ENCODE assay signal across 20 cellular contexts in genomic region chr17:50844117-50844700, GRCh38. TPM values are rescaled to one million over a fixed set of nuclear protein-coding genes. Genes with fewer than 3 reads are reported as not detected.
DNase-seq lines count a peak whose midpoint lies in the region; ATAC-seq and TF ChIP-seq lines count a peak whose summit lies in the region.
"Had no signal": no experiment of that assay in that cellular context is flagged by ENCODE, and none has a peak within 500 bp of the region (broad histone marks: within the 10 kb centered on the region; RNA-seq: fewer than 3 reads in every experiment).

No MANE protein-coding gene starts in this region.

- no peak overlapping the region for H2BK12ac ChIP-seq in H9 (ENCODE audit: insufficient read length, low read depth, low read length)

- H3K79me2 ChIP-seq in H9 (ENCODE audit: insufficient read depth, low read length) (no peaks in the 10 kb centered on the region), osteoblast (ENCODE audit: insufficient read depth, low read length) (no peaks in the 10 kb centered on the region)

- no peak overlapping the region for H2BK15ac ChIP-seq in H9 (ENCODE audit: low read depth, low read length)

- no peak overlapping the region for H2AK5ac ChIP-seq in H9 (ENCODE audit: insufficient read length, low read length)

- H2BK120ac ChIP-seq in H9 (ENCODE audit: low read depth, low read length, poor library complexity, severe bottlenecking) = no peak overlapping the region

- no peak overlapping the region for H4K5ac ChIP-seq in H9 (ENCODE audit: insufficient read length, low read depth, low read length)

- DNase-seq in Ammon's horn (ENCODE audit: low spot score) (peak; percentile 76), H9 (peak; percentile 37), osteoblast (ENCODE audit: insufficient read length, low spot score, missing footprints) (peak; percentile 26), sciatic nerve (ENCODE audit: low spot score) (no peak)
- no peak for DNase-seq in effector CD8-positive, alpha-beta T cell (lab: John Stamatoyannopoulos, UW)
- DNase-seq: activated gamma-delta T cell treated with Interleukin-2 at 50 U/mL for 16 hours, MG63, NCI-H1417, NCI-H2107 had no signal

- no peaks in the 10 kb centered on the region for H3K9me3 Mint-ChIP-seq in H9

- H3K4me2 ChIP-seq in H9 (ENCODE audit: insufficient read depth, insufficient read length, low read length) = no peak overlapping the region
- H3K4me2 ChIP-seq in osteoblast (ENCODE audit: insufficient read depth, low read length) = no peak overlapping the region

- WGBS in H9 (ENCODE audit: extremely low coverage, insufficient read length, low lambda C conversion rate) = no CpG with 5 or more reads among the region's 14 CpGs

- TF ChIP-seq CTCF in H9 (conservative IDR thresholded peaks at IDR 0.05) (no peak), osteoblast (IDR thresholded peaks at IDR 0.05; ENCODE audit: extremely low read depth, low read depth, low read length) (no peak)

- H4K20me1 ChIP-seq in H9 (ENCODE audit: control insufficient read depth, insufficient read depth, insufficient read length) = no peaks in the 10 kb centered on the region
- no peaks in the 10 kb centered on the region for H4K20me1 ChIP-seq in osteoblast (ENCODE audit: insufficient read depth, low read length)

- intact Hi-C loops in sciatic nerve (cut with DNase I) = loop anchor here (5.0 kb wide), 1 partner anchor 297 kb away; the partner anchor contains the start of gene SPATA20

- H2BK20ac ChIP-seq in H9 (ENCODE audit: low read depth, low read length, poor library complexity, severe bottlenecking) = no peak overlapping the region

- H3K27ac ChIP-seq in H9 (ENCODE audit: insufficient read length, low read depth, low read length) (no peak overlapping the region), osteoblast (ENCODE audit: low read depth, low read length) (no peak overlapping the region)
- H3K27ac ChIP-seq: C4-2B, VCaP had no signal

- H3K27me3 ChIP-seq in H9 (ENCODE audit: insufficient read depth, low read length) (no peaks in the 10 kb centered on the region), osteoblast (ENCODE audit: insufficient read depth, low read length) (no peaks in the 10 kb centered on the region)
- H3K27me3 ChIP-seq: MG63 had no signal

- no peak overlapping the region for H2AFZ ChIP-seq in H9 (ENCODE audit: low read length)
- no peak overlapping the region for H2AFZ ChIP-seq in osteoblast (ENCODE audit: low read length)

- no peak overlapping the region for H3K4me3 Mint-ChIP-seq in H9

- H3K9me3 ChIP-seq in H9 (ENCODE audit: control insufficient read depth, low read depth, low read length) = no peaks in the 10 kb centered on the region
- H3K9me3 ChIP-seq in osteoblast (ENCODE audit: low read depth, low read length) = no peaks in the 10 kb centered on the region
- H3K9me3 ChIP-seq: MG63 had no signal

- H3K9ac ChIP-seq in H9 (ENCODE audit: extremely low read depth, insufficient read length, low read length) = no peak overlapping the region

- H3K56ac ChIP-seq in H9 (ENCODE audit: insufficient read length, low read depth, low read length) = no peak overlapping the region

- H3K23ac ChIP-seq in H9 (ENCODE audit: insufficient read length, low read depth, low read length) = no peak overlapping the region

- no peak overlapping the region for H3K18ac ChIP-seq in H9 (ENCODE audit: insufficient read length, low read depth, low read length)

- H3K79me1 ChIP-seq in H9 (ENCODE audit: insufficient read depth, low read depth, low read length, poor library complexity, severe bottlenecking) = no peaks in the 10 kb centered on the region

- H3K4ac ChIP-seq in H9 (ENCODE audit: low read depth, low read length) = no peak overlapping the region

- no peaks in the 10 kb centered on the region for H3K36me3 ChIP-seq in osteoblast (ENCODE audit: insufficient read depth, low read length)
- H3K36me3 ChIP-seq: MG63 had no signal

- peak overlapping the region in 1 of 3 experiments; percentile 89; a peak in 1 of 7 replicates for H3K27ac Mint-ChIP-seq in H9

- H3K23me2 ChIP-seq in H9 (ENCODE audit: insufficient read length, low read depth, low read length, poor library complexity, severe bottlenecking) = no peaks in the 10 kb centered on the region

- no peak overlapping the region for H4K8ac ChIP-seq in H9 (replicated peaks; ENCODE audit: insufficient read length, low read depth, low read length)

- H4K91ac ChIP-seq in H9 (ENCODE audit: insufficient read length, low read depth, low read length) = no peak overlapping the region

- H3T11ph ChIP-seq in H9 (ENCODE audit: low read length) = no peak overlapping the region

- peaks cover 14 to 15% of the 10 kb centered on the region in 2 experiments for H3K4me1 Mint-ChIP-seq in H9

- H3K4me3 ChIP-seq in osteoblast (ENCODE audit: insufficient read depth, low read length) = no peak overlapping the region
- H3K4me3 ChIP-seq: K562, lung, MG63 had no signal

- no peaks in the 10 kb centered on the region for H3K27me3 Mint-ChIP-seq in H9 (ENCODE audit: low read depth)

- ATAC-seq in esophagus mucosa = peak; percentile 10
- ATAC-seq in sciatic nerve = no peak
- ATAC-seq in HG03196 (IDR thresholded peaks at IDR 0.05; ENCODE audit: unreplicated experiment) = no peak
- no peak for ATAC-seq in HG03378 (IDR thresholded peaks at IDR 0.05; ENCODE audit: unreplicated experiment)
- ATAC-seq: K562 had no signal

- no peak overlapping the region for H3K14ac ChIP-seq in H9 (ENCODE audit: insufficient read depth, low read length)

- H3K36me3 Mint-ChIP-seq in H9 (ENCODE audit: insufficient read depth in 1 of 3, low read depth in 3 of 3) = no peaks in the 10 kb centered on the region

- H3K4me1 ChIP-seq in H9 (ENCODE audit: insufficient read depth, low read length) = no peaks in the 10 kb centered on the region
- H3K4me1 ChIP-seq in osteoblast (ENCODE audit: insufficient read depth, low read length) = peaks cover 10% of the 10 kb centered on the region

- no peak overlapping the region for H2BK5ac ChIP-seq in H9 (ENCODE audit: insufficient read length, low read length)

RNA-seq across cellular contexts. Expression of gene WFIKKN2, which starts 8.8 kb away (rescaled TPM):
- 1.0 and 1.1 TPM in 2 replicates for total RNA-seq in H9 (2021)
- total RNA-seq in esophagus mucosa = not detected
- total RNA-seq in osteoblast = under 0.01 TPM in 1 of 2 replicates, not detected in the other
- 2.0 TPM for total RNA-seq in sciatic nerve
- total RNA-seq: bronchial epithelial cell; endothelial cell of umbilical vein; NCI-H460; T-helper 2 cell treated with Interferon-gamma antibody and Interleukin-4, amounts not matched to agents 100 ng/mL and 5 ng/mL, for 36 hours had no signal

RNA-seq across cellular contexts. Expression of gene TOB1, which starts 21.9 kb away (rescaled TPM):
- total RNA-seq in H9 (2021) = 31.2 and 31.6 TPM in 2 replicates
- 60.8 TPM for total RNA-seq in esophagus mucosa
- 18.8 and 21.5 TPM in 2 replicates for total RNA-seq in osteoblast
- 114 TPM for total RNA-seq in sciatic nerve

Comparison
In these comparisons a context has a peak if more than half of its experiments do, and no peak if none do; other contexts are left out.
1. DNase-seq: peak in Ammon's horn (single experiment), H9 (single experiment) and osteoblast (single experiment); none in sciatic nerve (single experiment) and effector CD8-positive, alpha-beta T cell (single experiment).